In genomic region chr9:68507098-68507795, GRCh38 we compare ENCODE assay signal across 8 cellular contexts. TPM values are rescaled to one million over a fixed set of nuclear protein-coding genes. Genes with fewer than 3 reads are reported as not detected.
A peak's percentile ranks its signal among the peaks of the same experiment; 100 is the strongest.
DNase-seq lines count a peak whose midpoint lies in the region; ATAC-seq and TF ChIP-seq lines count a peak whose summit lies in the region.

No MANE protein-coding gene starts in this region.

- no peak overlapping the region for H3K4me3 Mint-ChIP-seq in chondrocyte (ENCODE audit: unreplicated experiment)
- no peak overlapping the region for H3K4me3 Mint-ChIP-seq in mesothelial cell of epicardium
- H3K4me3 Mint-ChIP-seq in activated CD4-positive, alpha-beta T cell treated with anti-CD3 and anti-CD28 coated beads for 36 hours = no peak overlapping the region

- POLR2A ChIA-PET in activated CD4-positive, alpha-beta T cell treated with anti-CD3 and anti-CD28 coated beads for 36 hours (lab: Charles Lee) = no interaction called here

- TF ChIP-seq CTCF in chondrocyte (IDR thresholded peaks at IDR 0.05) (peak; percentile 81), mesothelial cell of epicardium (IDR thresholded peaks at IDR 0.05; ENCODE audit: unreplicated experiment) (peak; percentile 89)

- no peaks in the 10 kb centered on the region for H3K9me3 Mint-ChIP-seq in chondrocyte (ENCODE audit: low read depth)
- H3K9me3 Mint-ChIP-seq in mesothelial cell of epicardium = no peaks in the 10 kb centered on the region
- no peaks in the 10 kb centered on the region for H3K9me3 Mint-ChIP-seq in activated CD4-positive, alpha-beta T cell treated with anti-CD3 and anti-CD28 coated beads for 36 hours (ENCODE audit: low read depth)

- CTCF ChIA-PET in activated CD4-positive, alpha-beta T cell treated with anti-CD3 and anti-CD28 coated beads for 36 hours (lab: Charles Lee) = interaction anchor here (1.1 to 1.2 kb wide), 2 partner anchors 12 to 60 kb away, joined by 3 to 4 read pairs; no protein-coding TSS in a partner anchor

- intact Hi-C loops in activated CD4-positive, alpha-beta T cell treated with anti-CD3 and anti-CD28 coated beads for 36 hours (cut with DNase I, micrococcal nuclease) = no loop called here

- peaks cover 5% of the 10 kb centered on the region for H3K27me3 Mint-ChIP-seq in chondrocyte (ENCODE audit: low read depth)
- peaks cover 4% of the 10 kb centered on the region for H3K27me3 Mint-ChIP-seq in mesothelial cell of epicardium (ENCODE audit: low read depth)
- peaks cover 9% of the 10 kb centered on the region for H3K27me3 Mint-ChIP-seq in activated CD4-positive, alpha-beta T cell treated with anti-CD3 and anti-CD28 coated beads for 36 hours

- no peak for ATAC-seq in activated CD4-positive, alpha-beta T cell treated with anti-CD3 and anti-CD28 coated beads for 36 hours
- ATAC-seq in HG03025 (IDR thresholded peaks at IDR 0.05; ENCODE audit: low FRiP score, unreplicated experiment) = no peak

- H3K36me3 Mint-ChIP-seq in chondrocyte (ENCODE audit: low read depth) (no peaks in the 10 kb centered on the region), mesothelial cell of epicardium (no peaks in the 10 kb centered on the region)
- no peaks in the 10 kb centered on the region for H3K36me3 Mint-ChIP-seq in activated CD4-positive, alpha-beta T cell treated with anti-CD3 and anti-CD28 coated beads for 36 hours (ENCODE audit: low read depth)

- H3K4me1 Mint-ChIP-seq in chondrocyte (ENCODE audit: low read depth) (no peaks in the 10 kb centered on the region), mesothelial cell of epicardium (peaks cover 3% of the 10 kb centered on the region)
- H3K4me1 Mint-ChIP-seq in activated CD4-positive, alpha-beta T cell treated with anti-CD3 and anti-CD28 coated beads for 36 hours = no peaks in the 10 kb centered on the region

- no peak overlapping the region for H3K27ac Mint-ChIP-seq in chondrocyte (ENCODE audit: unreplicated experiment)
- no peak overlapping the region for H3K27ac Mint-ChIP-seq in mesothelial cell of epicardium
- H3K27ac Mint-ChIP-seq in activated CD4-positive, alpha-beta T cell treated with anti-CD3 and anti-CD28 coated beads for 36 hours = no peak overlapping the region

- DNase-seq in DMS114 treated with DMSO at 0.1 percent for 48 hours (lab: John Stamatoyannopoulos, UW; ENCODE audit: unreplicated experiment) = peak; percentile 1
- DNase-seq in LoVo (ENCODE audit: low spot score) = peak; percentile 6
- no peak for DNase-seq in chondrocyte (ENCODE audit: low spot score)
- DNase-seq in mesothelial cell of epicardium (ENCODE audit: low spot score in 2 of 2, unreplicated experiment in 2 of 2) = no peak
- DNase-seq in activated CD4-positive, alpha-beta T cell treated with anti-CD3 and anti-CD28 coated beads, Interleukin-2, amount 50 U/mL, for 1 hour = no peak
- no peak for DNase-seq in activated CD4-positive, alpha-beta T cell treated with anti-CD3 and anti-CD28 coated beads for 36 hours
- no peak for DNase-seq in effector CD4-positive, alpha-beta T cell

RNA-seq across cellular contexts. Expression of gene TMEM252, which starts 33.4 kb away (rescaled TPM):
- total RNA-seq in chondrocyte (not detected in 3 replicates), mesothelial cell of epicardium (not detected in 3 replicates)
- not detected for total RNA-seq in activated CD4-positive, alpha-beta T cell treated with anti-CD3 and anti-CD28 coated beads for 36 hours

Comparison
In these comparisons a context has a peak if more than half of its experiments do, and no peak if none do; other contexts are left out.
1. DNase-seq: peak in DMS114 treated with DMSO at 0.1 percent for 48 hours (single experiment) and LoVo (single experiment); none in chondrocyte (single experiment), mesothelial cell of epicardium (0 of 2), activated CD4-positive, alpha-beta T cell treated with anti-CD3 and anti-CD28 coated beads, Interleukin-2, amount 50 U/mL, for 1 hour (single experiment), activated CD4-positive, alpha-beta T cell treated with anti-CD3 and anti-CD28 coated beads for 36 hours (single experiment) and effector CD4-positive, alpha-beta T cell (single experiment).